In genomic region chr6:5813625-5814027, GRCh38 we compare ENCODE assay signal across 15 cellular contexts.
DNase-seq lines count a peak whose midpoint lies in the region; ATAC-seq and TF ChIP-seq lines count a peak whose summit lies in the region.
"Had no signal": no experiment of that assay in that cellular context is flagged by ENCODE, and none has a peak within 500 bp of the region (broad histone marks: within the 10 kb centered on the region; RNA-seq: fewer than 3 reads in every experiment).

No MANE protein-coding gene starts in this region.

- H3K4me3 ChIP-seq in CD8-positive, alpha-beta T cell (ENCODE audit: low read depth, low read length), result no peak overlapping the region
- H3K4me3 ChIP-seq in psoas muscle, result no peak overlapping the region
- H3K4me3 ChIP-seq: cardiac muscle cell, esophagus muscularis mucosa, tibial artery had no signal

- H3K9me3 Mint-ChIP-seq in CD8-positive, alpha-beta T cell, result no peaks in the 10 kb centered on the region
- H3K9me3 Mint-ChIP-seq in T-helper 2 cell treated with Interferon-gamma antibody and Interleukin-4, amounts not matched to agents 5 μg/mL and 100 μg/mL, for 36 hours, result no peaks in the 10 kb centered on the region

- H3K27me3 Mint-ChIP-seq in CD8-positive, alpha-beta T cell (ENCODE audit: low read depth), result no peaks in the 10 kb centered on the region
- peaks cover 11% of the 10 kb centered on the region for H3K27me3 Mint-ChIP-seq in T-helper 2 cell treated with Interferon-gamma antibody and Interleukin-4, amounts not matched to agents 5 μg/mL and 100 μg/mL, for 36 hours (ENCODE audit: low read depth)

- H3K36me3 ChIP-seq in CD8-positive, alpha-beta T cell (ENCODE audit: insufficient read depth, low read length), result no peaks in the 10 kb centered on the region
- H3K36me3 ChIP-seq in psoas muscle (ENCODE audit: insufficient read depth in 1 of 2, low read depth in 1 of 2), result no peaks in the 10 kb centered on the region
- H3K36me3 ChIP-seq: cardiac muscle cell, esophagus muscularis mucosa, tibial artery had no signal

- intact Hi-C loops in CD8-positive, alpha-beta T cell (cut with DNase I, micrococcal nuclease), result loop anchor here in 1 of 2 experiments (10.0 kb wide), 1 partner anchor 731 kb away; no protein-coding TSS in a partner anchor
- intact Hi-C loops in psoas muscle (cut with DNase I), result no loop called here

- TF ChIP-seq CTCF in CD8-positive, alpha-beta T cell (IDR thresholded peaks at IDR 0.05), result no peak
- TF ChIP-seq CTCF in psoas muscle (IDR thresholded peaks at IDR 0.05), result no peak

- POLR2A ChIA-PET in CD8-positive, alpha-beta T cell (lab: Charles Lee), result interaction anchor here (1.5 kb wide), 1 partner anchor 12 kb away, joined by 4 read pairs; no protein-coding TSS in a partner anchor

- DNase-seq in CD8-positive, alpha-beta T cell, result no peak
- DNase-seq in T-helper 2 cell treated with Interferon-gamma antibody and Interleukin-4, amounts not matched to agents 5 μg/mL and 100 μg/mL, for 36 hours (ENCODE audit: low spot score), result peak; percentile 9
- DNase-seq in cortex of kidney (lab: John Stamatoyannopoulos, UW), result no peak
- no peak for DNase-seq in glomerular visceral epithelial cell (ENCODE audit: extremely low spot score)
- DNase-seq in COR-L47 (lab: John Stamatoyannopoulos, UW), result no peak
- DNase-seq in psoas muscle, result no peak
- DNase-seq: activated CD8-positive, alpha-beta memory T cell treated with anti-CD3 and anti-CD28 coated beads, Interleukin-2, amount 50 U/mL, for 48 hours; midbrain; NCI-H146; NK-92 treated with Interleukin-12 subunit alpha and Interleukin-12 subunit beta, amount 100 ng/mL, for 24 hours; tibial artery had no signal

- H3K9me3 ChIP-seq in CD8-positive, alpha-beta T cell (ENCODE audit: low read length), result no peaks in the 10 kb centered on the region
- no peaks in the 10 kb centered on the region for H3K9me3 ChIP-seq in psoas muscle
- H3K9me3 ChIP-seq: tibial artery had no signal

- H3K4me1 Mint-ChIP-seq in CD8-positive, alpha-beta T cell (ENCODE audit: low read depth), result peaks cover 25% of the 10 kb centered on the region
- peaks cover 13% of the 10 kb centered on the region for H3K4me1 Mint-ChIP-seq in T-helper 2 cell treated with Interferon-gamma antibody and Interleukin-4, amounts not matched to agents 5 μg/mL and 100 μg/mL, for 36 hours (ENCODE audit: low read depth)

- no peak overlapping the region for H3K27ac ChIP-seq in CD8-positive, alpha-beta T cell (ENCODE audit: low read depth, low read length)
- no peak overlapping the region for H3K27ac ChIP-seq in psoas muscle
- H3K27ac ChIP-seq: cardiac muscle cell, esophagus muscularis mucosa, tibial artery had no signal

- H3K27ac Mint-ChIP-seq in CD8-positive, alpha-beta T cell, result peak overlapping the region; percentile 60
- peak overlapping the region; percentile 43 for H3K27ac Mint-ChIP-seq in T-helper 2 cell treated with Interferon-gamma antibody and Interleukin-4, amounts not matched to agents 5 μg/mL and 100 μg/mL, for 36 hours

- H3K27me3 ChIP-seq in CD8-positive, alpha-beta T cell (ENCODE audit: insufficient read depth, low read length), result no peaks in the 10 kb centered on the region
- H3K27me3 ChIP-seq in psoas muscle (ENCODE audit: insufficient read depth in 3 of 3, low read length in 2 of 3), result no peaks in the 10 kb centered on the region
- H3K27me3 ChIP-seq: cardiac muscle cell, esophagus muscularis mucosa, tibial artery had no signal

- H3K36me3 Mint-ChIP-seq in CD8-positive, alpha-beta T cell, result peaks cover 2% of the 10 kb centered on the region
- H3K36me3 Mint-ChIP-seq in T-helper 2 cell treated with Interferon-gamma antibody and Interleukin-4, amounts not matched to agents 5 μg/mL and 100 μg/mL, for 36 hours (ENCODE audit: low read depth), result no peaks in the 10 kb centered on the region

- H3K4me3 Mint-ChIP-seq in CD8-positive, alpha-beta T cell, result peak overlapping the region; percentile 19
- peak overlapping the region; percentile 46 for H3K4me3 Mint-ChIP-seq in T-helper 2 cell treated with Interferon-gamma antibody and Interleukin-4, amounts not matched to agents 5 μg/mL and 100 μg/mL, for 36 hours

- CTCF ChIA-PET in CD8-positive, alpha-beta T cell (lab: Charles Lee), result interaction anchor here (1.1 kb wide), 2 partner anchors 10 to 11 kb away, joined by 3 read pairs; no protein-coding TSS in a partner anchor

- H3K4me1 ChIP-seq in CD8-positive, alpha-beta T cell (ENCODE audit: insufficient read depth, low read length), result peaks cover 18% of the 10 kb centered on the region
- H3K4me1 ChIP-seq in psoas muscle, result no peaks in the 10 kb centered on the region
- H3K4me1 ChIP-seq: esophagus muscularis mucosa, tibial artery had no signal

- ATAC-seq in CD8-positive, alpha-beta T cell, result no peak
- peak; percentile 84 for ATAC-seq in GM18909 (IDR thresholded peaks at IDR 0.05; ENCODE audit: poor library complexity, unreplicated experiment)
- ATAC-seq in HG02938 (IDR thresholded peaks at IDR 0.05; ENCODE audit: unreplicated experiment), result peak; percentile 84
- no peak for ATAC-seq in psoas muscle

- WGBS in psoas muscle, 3 donors, result 64 to 78% (median 66%) methylated on average over 3 of the region's 3 CpGs

Comparison
In these comparisons a context has a peak if more than half of its experiments do, and no peak if none do; other contexts are left out.
1. ATAC-seq: peak in GM18909 (single experiment) and HG02938 (single experiment); none in CD8-positive, alpha-beta T cell (single experiment) and psoas muscle (0 of 4).